34 cellular contexts compared by ENCODE assay signal in the genomic region with DNA sequence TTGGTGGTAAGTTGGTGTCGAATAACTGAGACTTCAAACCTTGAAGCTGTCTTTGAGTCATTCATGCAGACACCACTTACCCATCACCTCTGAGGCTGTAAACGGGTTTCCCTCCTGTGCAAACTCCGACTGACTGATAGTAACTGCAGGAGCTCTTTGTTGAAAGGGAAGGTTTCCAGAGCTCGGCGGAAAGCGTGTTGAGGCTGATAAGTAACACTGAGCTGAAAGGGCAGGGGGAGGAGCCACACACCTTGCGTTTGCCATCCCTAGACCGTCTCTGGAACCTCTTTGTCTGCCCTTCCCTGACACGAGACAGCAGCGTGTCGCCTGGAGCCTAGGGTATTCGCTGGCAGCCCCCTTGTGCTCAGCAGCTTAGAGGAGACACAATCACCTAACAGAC.
DNase-seq lines count a peak whose midpoint lies in the region; ATAC-seq and TF ChIP-seq lines count a peak whose summit lies in the region.
"Had no signal": no experiment of that assay in that cellular context is flagged by ENCODE, and none has a peak within 500 bp of the region (broad histone marks: within the 10 kb centered on the region; RNA-seq: fewer than 3 reads in every experiment).

No MANE protein-coding gene starts in this region.

- H3K9me3 ChIP-seq in iPS-20b (ENCODE audit: insufficient read depth, low read depth, low read length): no peaks in the 10 kb centered on the region
- H3K9me3 ChIP-seq: BLaER1 treated with 17β-estradiol and CSF1 and Interleukin-3, amounts not matched to agents 10 nM and 100 nM; gastrocnemius medialis; left ventricle myocardium inferior; MG63; pancreas had no signal

- H3K9ac ChIP-seq in iPS-20b (ENCODE audit: low read depth, low read length): peak overlapping the region; percentile 39; the same call in 1 of the 2 replicates
- H3K9ac ChIP-seq: BLaER1 treated with 17β-estradiol and CSF1 and Interleukin-3, amounts not matched to agents 10 nM and 100 nM had no signal

- no peak for DNase-seq in progenitor cell of endocrine pancreas (ENCODE audit: low spot score, unreplicated experiment)
- no peak for DNase-seq in pons (ENCODE audit: low spot score)
- no peak for DNase-seq in OCI-M2 (lab: John Stamatoyannopoulos, UW; ENCODE audit: unreplicated experiment)
- DNase-seq in NCI-H2171 treated with DMSO at 0.1 percent for 48 hours (lab: John Stamatoyannopoulos, UW): no peak
- DNase-seq: activated CD4-positive, alpha-beta T cell treated with anti-CD3 and anti-CD28 coated beads, Interleukin-2, amount 10 ng/mL, durations not matched to agents 24 days and 14 days; activated naive CD4-positive, alpha-beta T cell; activated T-cell treated with anti-CD3 and anti-CD28 coated beads, Interleukin-2, amount 50 U/mL, for 24 hours; COR-L47; DND-41; gastrocnemius medialis; hippocampal formation; immature natural killer cell; KBM-7; left ventricle myocardium inferior; MG63; naive thymus-derived CD8-positive, alpha-beta T cell; NCI-H1436; NCI-H2107; NCI-H510A treated with DMSO at 0.1 percent for 48 hours; right cardiac atrium; SHP77 treated with DMSO at 0.1 percent for 48 hours; stimulated activated CD4-positive, alpha-beta T cell treated with anti-CD3 and anti-CD28 coated beads, Interleukin-4, amount 100 ng/mL, for 24 hours; substantia nigra; SW 1271; T-helper 9 cell; WERI-Rb-1 had no signal

- no peak overlapping the region for H3K4me3 ChIP-seq in iPS-20b (ENCODE audit: low read length)
- H3K4me3 ChIP-seq: BLaER1 treated with 17β-estradiol and CSF1 and Interleukin-3, amounts not matched to agents 10 nM and 100 nM; gastrocnemius medialis; left ventricle myocardium inferior; MG63; pancreas had no signal

- H3K27me3 Mint-ChIP-seq in progenitor cell of endocrine pancreas: peaks cover 34% of the 10 kb centered on the region

- peaks cover 7% of the 10 kb centered on the region for H3K4me1 Mint-ChIP-seq in progenitor cell of endocrine pancreas (ENCODE audit: low read depth)
- H3K4me1 Mint-ChIP-seq: activated CD4-positive, alpha-beta T cell treated with anti-CD3 and anti-CD28 coated beads, Interleukin-2, amount 10 ng/mL, durations not matched to agents 24 days and 14 days; immature natural killer cell had no signal

- H3K4me1 ChIP-seq in iPS-20b (ENCODE audit: insufficient read depth, low read length): peaks cover 6% of the 10 kb centered on the region; the same call in 1 of the 2 replicates
- H3K4me1 ChIP-seq: gastrocnemius medialis, left ventricle myocardium inferior, pancreas had no signal

- peaks cover 18% of the 10 kb centered on the region for H3K27me3 ChIP-seq in iPS-20b (ENCODE audit: insufficient read depth, low read length)
- H3K27me3 ChIP-seq: BLaER1 treated with 17β-estradiol and CSF1 and Interleukin-3, amounts not matched to agents 10 nM and 100 nM; MG63; pancreas had no signal

- peak; percentile 21 for ATAC-seq in HG03432 (IDR thresholded peaks at IDR 0.05; ENCODE audit: unreplicated experiment)
- ATAC-seq: gastrocnemius medialis; naive thymus-derived CD8-positive, alpha-beta T cell; Panc1; pancreas; right cardiac atrium; stimulated activated memory B cell treated with anti-CD40 and anti-IgM and Interleukin-4, amounts not matched to agents 10 μg/mL and 1 μg/mL and 100 μg/mL, for 72 hours had no signal

- H3K36me3 ChIP-seq in iPS-20b (ENCODE audit: insufficient read depth, low read depth, low read length): no peaks in the 10 kb centered on the region
- H3K36me3 ChIP-seq: BLaER1 treated with 17β-estradiol and CSF1 and Interleukin-3, amounts not matched to agents 10 nM and 100 nM; gastrocnemius medialis; left ventricle myocardium inferior; MG63; pancreas; WERI-Rb-1 had no signal

- in situ Hi-C loops in GM18951 (cut with MboI; ENCODE audit: low sequenced_read_pairs, unreplicated experiment): no loop called here

- no peak overlapping the region for H3K27ac ChIP-seq in iPS-20b (ENCODE audit: low read length)
- H3K27ac ChIP-seq: BLaER1 treated with 17β-estradiol and CSF1 and Interleukin-3, amounts not matched to agents 10 nM and 100 nM; gastrocnemius medialis; left ventricle myocardium inferior; pancreas; WERI-Rb-1 had no signal

- no peak for TF ChIP-seq CTCF in progenitor cell of endocrine pancreas (IDR thresholded peaks at IDR 0.05; ENCODE audit: unreplicated experiment)

- no peaks in the 10 kb centered on the region for H3K9me3 Mint-ChIP-seq in progenitor cell of endocrine pancreas (ENCODE audit: low read depth)
- H3K9me3 Mint-ChIP-seq: activated CD4-positive, alpha-beta T cell treated with anti-CD3 and anti-CD28 coated beads, Interleukin-2, amount 10 ng/mL, durations not matched to agents 24 days and 14 days; activated T-cell treated with anti-CD3 and anti-CD28 coated beads, Interleukin-2, amount 50 U/mL, for 24 hours; central memory CD8-positive, alpha-beta T cell; immature natural killer cell had no signal

- H3K36me3 Mint-ChIP-seq in progenitor cell of endocrine pancreas (ENCODE audit: insufficient read depth): no peaks in the 10 kb centered on the region
- H3K36me3 Mint-ChIP-seq: immature natural killer cell; naive thymus-derived CD8-positive, alpha-beta T cell; stimulated activated memory B cell treated with anti-CD40 and anti-IgM and Interleukin-4, amounts not matched to agents 10 μg/mL and 1 μg/mL and 100 μg/mL, for 72 hours had no signal

- H3K27ac Mint-ChIP-seq in progenitor cell of endocrine pancreas: no peak overlapping the region
- H3K27ac Mint-ChIP-seq: activated CD4-positive, alpha-beta T cell treated with anti-CD3 and anti-CD28 coated beads, Interleukin-2, amount 10 ng/mL, durations not matched to agents 24 days and 14 days; activated T-cell treated with anti-CD3 and anti-CD28 coated beads, Interleukin-2, amount 50 U/mL, for 24 hours; immature natural killer cell; naive thymus-derived CD8-positive, alpha-beta T cell; stimulated activated memory B cell treated with anti-CD40 and anti-IgM and Interleukin-4, amounts not matched to agents 10 μg/mL and 1 μg/mL and 100 μg/mL, for 72 hours had no signal

- H3K4me3 Mint-ChIP-seq in progenitor cell of endocrine pancreas (ENCODE audit: low read depth): peak overlapping the region; percentile 38
- H3K4me3 Mint-ChIP-seq: activated CD4-positive, alpha-beta T cell treated with anti-CD3 and anti-CD28 coated beads, Interleukin-2, amount 10 ng/mL, durations not matched to agents 24 days and 14 days; activated T-cell treated with anti-CD3 and anti-CD28 coated beads, Interleukin-2, amount 50 U/mL, for 24 hours; central memory CD8-positive, alpha-beta T cell; immature natural killer cell; stimulated activated memory B cell treated with anti-CD40 and anti-IgM and Interleukin-4, amounts not matched to agents 10 μg/mL and 1 μg/mL and 100 μg/mL, for 72 hours had no signal

- peak; percentile 46 for TF ChIP-seq POLR2A in GM18951 (IDR thresholded peaks at IDR 0.05; ENCODE audit: extremely low read depth, insufficient read depth, insufficient read length)
